In genomic region chr9:84296146-84296843, GRCh38 we compare ENCODE assay signal across 9 cellular contexts. TPM values are rescaled to one million over a fixed set of nuclear protein-coding genes. Genes with fewer than 3 reads are reported as not detected.
DNase-seq lines count a peak whose midpoint lies in the region; ATAC-seq and TF ChIP-seq lines count a peak whose summit lies in the region.
"Had no signal": no experiment of that assay in that cellular context is flagged by ENCODE, and none has a peak within 500 bp of the region (broad histone marks: within the 10 kb centered on the region; RNA-seq: fewer than 3 reads in every experiment).

No MANE protein-coding gene starts in this region.

- TF ChIP-seq CTCF in fibroblast of the aortic adventitia (IDR thresholded peaks at IDR 0.05; ENCODE audit: insufficient read depth, low read length) (no peak), upper lobe of right lung (IDR thresholded peaks at IDR 0.05) (no peak), WTC11 (IDR thresholded peaks at IDR 0.05) (no peak)

- no peaks in the 10 kb centered on the region for H3K27me3 ChIP-seq in upper lobe of right lung
- H3K27me3 ChIP-seq: neutrophil had no signal

- no peak overlapping the region for H3K4me3 ChIP-seq in fibroblast of the aortic adventitia (ENCODE audit: low read depth, low read length)
- H3K4me3 ChIP-seq in upper lobe of right lung = no peak overlapping the region

- ATAC-seq in GM18870 (IDR thresholded peaks at IDR 0.05; ENCODE audit: unreplicated experiment) = peak; percentile 73
- ATAC-seq in HG03039 (IDR thresholded peaks at IDR 0.05; ENCODE audit: unreplicated experiment) = peak; percentile 68
- peak; percentile 74 for ATAC-seq in upper lobe of right lung
- ATAC-seq in WTC11 = no peak

- H3K36me3 ChIP-seq in upper lobe of right lung = no peaks in the 10 kb centered on the region
- H3K36me3 ChIP-seq: neutrophil had no signal

- CTCF ChIA-PET in WTC11 (lab: Charles Lee) = interaction anchor here (0.5 to 1.2 kb wide), 3 partner anchors 17 to 376 kb away, joined by 3 to 4 read pairs (median 3); no protein-coding TSS in a partner anchor

- no peaks in the 10 kb centered on the region for H3K9me3 Mint-ChIP-seq in WTC11

- H3K27ac ChIP-seq in upper lobe of right lung = peak overlapping the region; percentile 24
- H3K27ac ChIP-seq: neutrophil had no signal

- peaks cover 16% of the 10 kb centered on the region for H3K4me1 Mint-ChIP-seq in WTC11

- H3K9me3 ChIP-seq in upper lobe of right lung = no peaks in the 10 kb centered on the region
- H3K9me3 ChIP-seq: neutrophil had no signal

- DNase-seq in activated CD4-positive, alpha-beta T cell treated with anti-CD3 and anti-CD28 coated beads for 4 hours = peak; percentile 27 to 44
- DNase-seq in fibroblast of the aortic adventitia (ENCODE audit: low read depth) = peak; percentile 49
- no peak for DNase-seq in upper lobe of right lung
- no peak for DNase-seq in NCI-H2029 (lab: John Stamatoyannopoulos, UW)
- no peak for DNase-seq in D341Med (ENCODE audit: low spot score)
- DNase-seq in WTC11 (ENCODE audit: low spot score) = no peak

- no peaks in the 10 kb centered on the region for H3K27me3 Mint-ChIP-seq in WTC11 (ENCODE audit: low read depth)

- H3K36me3 Mint-ChIP-seq in WTC11 = no peaks in the 10 kb centered on the region

- H3K4me3 Mint-ChIP-seq in WTC11 = no peak overlapping the region

- H3K27ac Mint-ChIP-seq in WTC11 = no peak overlapping the region

- intact Hi-C loops in upper lobe of right lung (cut with DNase I) = no loop called here

- peaks cover 9% of the 10 kb centered on the region for H3K4me1 ChIP-seq in upper lobe of right lung

- POLR2A ChIA-PET in WTC11 (lab: Charles Lee) = no interaction called here

TF ChIP-seq in WTC11, 78 proteins besides CTCF, POLR2A, EP300 and RAD21:
- TF ChIP-seq NR3C1 (CRISPR knock-in tag; conservative IDR thresholded peaks at IDR 0.05; ENCODE audit: low read depth) = no peak
- TF ChIP-seq USF2 (CRISPR knock-in tag; IDR thresholded peaks at IDR 0.05) = no peak
- no peak for TF ChIP-seq IRF2 (CRISPR knock-in tag; IDR thresholded peaks at IDR 0.05; ENCODE audit: borderline replicate concordance, low read depth)
- TF ChIP-seq USF1 (CRISPR knock-in tag; IDR thresholded peaks at IDR 0.05) = no peak
- TF ChIP-seq NR2C2 (CRISPR knock-in tag; IDR thresholded peaks at IDR 0.05) = no peak
- no peak for TF ChIP-seq PRDM15 (CRISPR knock-in tag; IDR thresholded peaks at IDR 0.05)
- TF ChIP-seq ETV6 (CRISPR knock-in tag; IDR thresholded peaks at IDR 0.05) = no peak

RNA-seq across cellular contexts. Expression of gene SLC28A3, which starts 44.3 kb away (rescaled TPM):
- total RNA-seq in fibroblast of the aortic adventitia (ENCODE audit: low replicate concordance) = 0.16 and 0.36 TPM in 2 replicates
- total RNA-seq in upper lobe of right lung = 1.6 TPM
- 0.05 TPM in 2 of 3 replicates, not detected in the other for total RNA-seq in WTC11 (2021)

Comparison
In these comparisons a context has a peak if more than half of its experiments do, and no peak if none do; other contexts are left out.
1. DNase-seq: peak in activated CD4-positive, alpha-beta T cell treated with anti-CD3 and anti-CD28 coated beads for 4 hours (2 of 2) and fibroblast of the aortic adventitia (single experiment); none in upper lobe of right lung (single experiment), NCI-H2029 (single experiment), D341Med (single experiment) and WTC11 (single experiment).